ENCODE assay signal across 8 cellular contexts in genomic region chr21:25561668-25562641, GRCh38. TPM values are rescaled to one million over a fixed set of nuclear protein-coding genes. Genes with fewer than 3 reads are reported as not detected.
DNase-seq lines count a peak whose midpoint lies in the region; ATAC-seq and TF ChIP-seq lines count a peak whose summit lies in the region.

No MANE protein-coding gene starts in this region.

- no peaks in the 10 kb centered on the region for H3F3A ChIP-seq in MM.1S (ENCODE audit: insufficient read depth, low read length)

- H3K9ac ChIP-seq in MM.1S (ENCODE audit: low read length), result peak overlapping the region; percentile 57; the same call in 1 of the 2 replicates

- peak overlapping the region; percentile 95 for H3K4me2 ChIP-seq in MM.1S (ENCODE audit: low read depth, low read length)

- DNase-seq in GDM1 (lab: John Stamatoyannopoulos, UW) (peak; percentile 35), H4 (ENCODE audit: low spot score) (peak; percentile 42), MM.1S (peak; percentile 39), mucosa of descending colon (peak; percentile 65 to 76 (median 67)), NCI-H1417 treated with DMSO at 0.1 percent for 48 hours (lab: John Stamatoyannopoulos, UW) (no peak)
- DNase-seq in activated CD4-positive, alpha-beta T cell treated with anti-CD3 and anti-CD28 coated beads, Interleukin-2, amount 50 U/mL, for 4 hours, result peak; percentile 81 to 85
- peak; percentile 43 for DNase-seq in effector CD8-positive, alpha-beta T cell (lab: John Stamatoyannopoulos, UW)
- peak; percentile 76 for DNase-seq in stimulated activated CD8-positive, alpha-beta memory T cell treated with anti-CD3 and anti-CD28 coated beads, Interleukin-4, amount 100 ng/mL, for 24 hours (ENCODE audit: low read depth)

- peak overlapping the region; percentile 81 for H2AFZ ChIP-seq in MM.1S (ENCODE audit: low read length)

- no peak overlapping the region for H3K27ac ChIP-seq in MM.1S (ENCODE audit: low read length)

- H3K9me2 ChIP-seq in MM.1S (replicated peaks; ENCODE audit: insufficient read depth, low read length), result no peaks in the 10 kb centered on the region

- H3K4me1 ChIP-seq in MM.1S (ENCODE audit: low read length) (0 out of 2 replicates have a peak, but pooled peaks cover 3% of the 10 kb centered on the region), mucosa of descending colon (ENCODE audit: low read depth) (no peaks in the 10 kb centered on the region)

- no peaks in the 10 kb centered on the region for H3K79me2 ChIP-seq in MM.1S (ENCODE audit: low read length)

- peak; percentile 32 for TF ChIP-seq CTCF in MM.1S (IDR thresholded peaks at IDR 0.05; ENCODE audit: low read length)
- no peak for TF ChIP-seq CTCF in mucosa of descending colon (IDR thresholded peaks at IDR 0.05)

- H3K4me3 ChIP-seq in MM.1S (ENCODE audit: low read length) (peak overlapping the region; percentile 68), mucosa of descending colon (no peak overlapping the region)

- peak; percentile 81 for ATAC-seq in mucosa of descending colon

- H4K20me1 ChIP-seq in MM.1S (ENCODE audit: insufficient read depth, low read length), result no peaks in the 10 kb centered on the region

- no peaks in the 10 kb centered on the region for H3K36me3 ChIP-seq in MM.1S (replicated peaks; ENCODE audit: insufficient read depth, low read length)
- H3K36me3 ChIP-seq in mucosa of descending colon (ENCODE audit: low read depth), result no peaks in the 10 kb centered on the region

- H3K9me3 ChIP-seq in MM.1S (replicated peaks; ENCODE audit: insufficient read depth, low read length) (no peaks in the 10 kb centered on the region), mucosa of descending colon (no peaks in the 10 kb centered on the region)

- intact Hi-C loops in mucosa of descending colon (cut with DNase I, micrococcal nuclease), result no loop called here

- H3K27me3 ChIP-seq in MM.1S (replicated peaks; ENCODE audit: insufficient read depth, low read length), result no peaks in the 10 kb centered on the region

RNA-seq across cellular contexts. Expression of gene MRPL39, which starts 45.3 kb away (rescaled TPM):
- total RNA-seq in H4 (2014; rRNA removed; shearing (Covaris generic)), result 73.9 and 79.0 TPM in 2 replicates
- 10 to 100 TPM; 21.6 to 27.9 (median 22.1) TPM for total RNA-seq in mucosa of descending colon
